Comparison of ENCODE assay signal across 20 cellular contexts in the genomic region with DNA sequence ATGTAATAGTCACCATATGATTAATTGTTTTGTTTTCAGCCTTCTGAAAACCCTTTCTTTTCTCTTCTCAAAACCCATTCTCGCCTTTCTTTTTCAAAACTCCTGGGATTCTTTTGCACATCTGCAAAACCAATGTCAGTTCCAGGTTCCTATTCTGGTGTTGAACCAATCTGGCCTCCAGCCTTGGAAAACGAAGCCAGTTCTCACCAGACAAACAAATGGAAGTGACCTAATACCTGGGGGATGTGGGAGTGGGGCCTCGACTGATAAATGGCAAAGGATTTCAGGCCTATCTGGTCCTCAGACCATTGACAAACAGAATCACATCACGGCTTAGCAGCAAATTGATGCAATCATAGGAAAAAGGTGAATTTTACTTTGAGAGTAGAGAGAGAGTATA.
"Had no signal": no experiment of that assay in that cellular context is flagged by ENCODE, and none has a peak within 500 bp of the region (broad histone marks: within the 10 kb centered on the region; RNA-seq: fewer than 3 reads in every experiment).

No MANE protein-coding gene starts in this region.

- H3K4me1 Mint-ChIP-seq: central memory CD8-positive, alpha-beta T cell; naive thymus-derived CD4-positive, alpha-beta T cell; stimulated activated naive B cell treated with anti-CD40 and anti-IgM and Interleukin-4, amounts not matched to agents 10 μg/mL and 1 μg/mL and 100 μg/mL, for 72 hours; stimulated activated naive CD8-positive, alpha-beta T cell treated with anti-CD3 and anti-CD28 coated beads, Interleukin-15, amount 100 ng/mL, for 72 hours had no signal

- H3K4me1 ChIP-seq: spleen had no signal

- FAIRE-seq: endometrium had no signal

- DNase-seq: effector memory CD4-positive, alpha-beta T cell; foreskin fibroblast; left colon; left ventricle myocardium superior; naive thymus-derived CD4-positive, alpha-beta T cell; ovary; right cardiac atrium; spleen; stimulated activated CD4-positive, alpha-beta T cell treated with anti-CD3 and anti-CD28 coated beads, Interleukin-15, amount 100 ng/mL, for 24 hours; stimulated activated CD4-positive, alpha-beta T cell treated with anti-CD3 and anti-CD28 coated beads, Interleukin-2, amount 100 ng/mL, for 24 hours; stimulated activated CD4-positive, alpha-beta T cell treated with anti-CD3 and anti-CD28 coated beads, Interleukin-4, amount 100 ng/mL, for 4 hours; stimulated activated naive B cell treated with anti-CD40 and anti-IgM and Interleukin-4, amounts not matched to agents 10 μg/mL and 1 μg/mL and 100 μg/mL, for 72 hours; stimulated activated naive CD8-positive, alpha-beta T cell treated with anti-CD3 and anti-CD28 coated beads, Interleukin-15, amount 100 ng/mL, for 72 hours; testis; transverse colon had no signal

- H3K27ac Mint-ChIP-seq: naive thymus-derived CD4-positive, alpha-beta T cell; stimulated activated naive B cell treated with anti-CD40 and anti-IgM and Interleukin-4, amounts not matched to agents 10 μg/mL and 1 μg/mL and 100 μg/mL, for 72 hours; stimulated activated naive CD8-positive, alpha-beta T cell treated with anti-CD3 and anti-CD28 coated beads, Interleukin-15, amount 100 ng/mL, for 72 hours had no signal

- H3K36me3 ChIP-seq: neutrophil, ovary, spleen, transverse colon had no signal

- H3K27ac ChIP-seq: neutrophil, ovary, spleen, transverse colon had no signal

- H3K4me3 ChIP-seq: lung, ovary, spleen, testis, transverse colon had no signal

- ATAC-seq: esophagus mucosa; left colon; left ventricle myocardium superior; naive thymus-derived CD4-positive, alpha-beta T cell; right cardiac atrium; stimulated activated naive B cell treated with anti-CD40 and anti-IgM and Interleukin-4, amounts not matched to agents 10 μg/mL and 1 μg/mL and 100 μg/mL, for 72 hours; stimulated activated naive CD8-positive, alpha-beta T cell treated with anti-CD3 and anti-CD28 coated beads, Interleukin-15, amount 100 ng/mL, for 72 hours had no signal

- H3K27me3 ChIP-seq: neutrophil, ovary, testis, transverse colon had no signal

- H3K4me3 Mint-ChIP-seq: central memory CD8-positive, alpha-beta T cell; naive thymus-derived CD4-positive, alpha-beta T cell; stimulated activated naive B cell treated with anti-CD40 and anti-IgM and Interleukin-4, amounts not matched to agents 10 μg/mL and 1 μg/mL and 100 μg/mL, for 72 hours; stimulated activated naive CD8-positive, alpha-beta T cell treated with anti-CD3 and anti-CD28 coated beads, Interleukin-15, amount 100 ng/mL, for 72 hours had no signal

- H3K9me3 Mint-ChIP-seq: central memory CD8-positive, alpha-beta T cell; stimulated activated naive B cell treated with anti-CD40 and anti-IgM and Interleukin-4, amounts not matched to agents 10 μg/mL and 1 μg/mL and 100 μg/mL, for 72 hours; stimulated activated naive CD8-positive, alpha-beta T cell treated with anti-CD3 and anti-CD28 coated beads, Interleukin-15, amount 100 ng/mL, for 72 hours had no signal

- H3K36me3 Mint-ChIP-seq: naive thymus-derived CD4-positive, alpha-beta T cell; stimulated activated naive B cell treated with anti-CD40 and anti-IgM and Interleukin-4, amounts not matched to agents 10 μg/mL and 1 μg/mL and 100 μg/mL, for 72 hours had no signal

- H3K9me3 ChIP-seq: neutrophil, ovary, spleen, testis, transverse colon had no signal

- H3K27me3 Mint-ChIP-seq: stimulated activated naive CD8-positive, alpha-beta T cell treated with anti-CD3 and anti-CD28 coated beads, Interleukin-15, amount 100 ng/mL, for 72 hours had no signal
